1 cellular context compared by ENCODE assay signal in the genomic region with DNA sequence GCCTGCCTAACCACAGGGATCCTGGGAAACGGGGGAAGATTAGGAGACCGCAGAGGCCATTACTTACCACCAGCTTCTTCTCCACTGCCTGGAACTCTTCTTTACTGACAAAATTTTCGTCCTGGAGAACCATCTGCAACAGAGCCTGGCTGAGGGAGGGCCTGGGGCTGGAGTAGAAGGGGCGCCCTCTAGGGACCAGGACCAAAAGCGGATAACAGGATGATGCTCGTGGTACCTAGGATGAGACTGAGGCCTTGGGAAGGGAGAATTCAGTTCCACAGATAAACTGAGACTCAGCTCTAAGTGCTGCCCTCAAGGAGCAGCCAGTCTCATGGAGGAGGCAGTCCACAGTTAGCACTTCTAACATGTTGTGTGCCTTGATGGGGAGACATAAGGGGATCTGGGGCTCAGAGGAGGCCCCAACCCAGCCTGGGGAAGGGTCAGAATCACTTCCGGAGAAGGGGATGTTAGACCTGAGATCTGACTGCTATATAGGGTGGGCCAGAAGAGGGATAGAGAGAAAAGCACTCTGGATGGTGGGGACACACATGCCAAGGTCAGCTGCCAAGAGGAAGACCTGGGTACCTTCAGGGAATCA.
TF ChIP-seq lines count a peak whose summit lies in the region.

No MANE protein-coding gene starts in this region.

TF ChIP-seq in K562, 482 proteins besides CTCF, POLR2A, EP300 and RAD21:
- TF ChIP-seq ZNF316 (IDR thresholded peaks at IDR 0.05) (peak; percentile 44; the same call in 1 of the 2 replicates), HDAC2 (IDR thresholded peaks at IDR 0.05) (0 out of 2 replicates have a peak, but pooled peaks have one; percentile 32), PTRF (tag; IDR thresholded peaks at IDR 0.05) (no peak), HDAC8 (tag; IDR thresholded peaks at IDR 0.05) (no peak), CTBP1 (IDR thresholded peaks at IDR 0.05; ENCODE audit: borderline replicate concordance) (peak; percentile 64; the same call in 1 of the 2 replicates), SMC3 (conservative IDR thresholded peaks at IDR 0.05; ENCODE audit: insufficient read depth, low read depth, low read length) (0 out of 2 replicates have a peak, but pooled peaks have one; percentile 34), TAF7 (tag; IDR thresholded peaks at IDR 0.05) (no peak), SMARCA5 (IDR thresholded peaks at IDR 0.05) (no peak), RCOR1 (IDR thresholded peaks at IDR 0.05; ENCODE audit: borderline replicate concordance in 1 of 2, low read depth in 2 of 2, low read length in 2 of 2) (peak in 1 of 2 experiments; percentile 93; a peak in 2 of 4 replicates), ARID1B (IDR thresholded peaks at IDR 0.05) (no peak), KDM1A (IDR thresholded peaks at IDR 0.05) (peak; percentile 7 to 49; a peak in 1 of 4 replicates)
- TF ChIP-seq, protein P1, sequence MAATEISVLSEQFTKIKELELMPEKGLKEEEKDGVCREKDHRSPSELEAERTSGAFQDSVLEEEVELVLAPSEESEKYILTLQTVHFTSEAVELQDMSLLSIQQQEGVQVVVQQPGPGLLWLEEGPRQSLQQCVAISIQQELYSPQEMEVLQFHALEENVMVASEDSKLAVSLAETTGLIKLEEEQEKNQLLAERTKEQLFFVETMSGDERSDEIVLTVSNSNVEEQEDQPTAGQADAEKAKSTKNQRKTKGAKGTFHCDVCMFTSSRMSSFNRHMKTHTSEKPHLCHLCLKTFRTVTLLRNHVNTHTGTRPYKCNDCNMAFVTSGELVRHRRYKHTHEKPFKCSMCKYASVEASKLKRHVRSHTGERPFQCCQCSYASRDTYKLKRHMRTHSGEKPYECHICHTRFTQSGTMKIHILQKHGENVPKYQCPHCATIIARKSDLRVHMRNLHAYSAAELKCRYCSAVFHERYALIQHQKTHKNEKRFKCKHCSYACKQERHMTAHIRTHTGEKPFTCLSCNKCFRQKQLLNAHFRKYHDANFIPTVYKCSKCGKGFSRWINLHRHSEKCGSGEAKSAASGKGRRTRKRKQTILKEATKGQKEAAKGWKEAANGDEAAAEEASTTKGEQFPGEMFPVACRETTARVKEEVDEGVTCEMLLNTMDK (IDR thresholded peaks at IDR 0.05; ENCODE audit: borderline replicate concordance, insufficient read depth, low read depth, low read length, poor library complexity, severe bottlenecking), result peak; percentile 77
- TF ChIP-seq, protein P2, sequence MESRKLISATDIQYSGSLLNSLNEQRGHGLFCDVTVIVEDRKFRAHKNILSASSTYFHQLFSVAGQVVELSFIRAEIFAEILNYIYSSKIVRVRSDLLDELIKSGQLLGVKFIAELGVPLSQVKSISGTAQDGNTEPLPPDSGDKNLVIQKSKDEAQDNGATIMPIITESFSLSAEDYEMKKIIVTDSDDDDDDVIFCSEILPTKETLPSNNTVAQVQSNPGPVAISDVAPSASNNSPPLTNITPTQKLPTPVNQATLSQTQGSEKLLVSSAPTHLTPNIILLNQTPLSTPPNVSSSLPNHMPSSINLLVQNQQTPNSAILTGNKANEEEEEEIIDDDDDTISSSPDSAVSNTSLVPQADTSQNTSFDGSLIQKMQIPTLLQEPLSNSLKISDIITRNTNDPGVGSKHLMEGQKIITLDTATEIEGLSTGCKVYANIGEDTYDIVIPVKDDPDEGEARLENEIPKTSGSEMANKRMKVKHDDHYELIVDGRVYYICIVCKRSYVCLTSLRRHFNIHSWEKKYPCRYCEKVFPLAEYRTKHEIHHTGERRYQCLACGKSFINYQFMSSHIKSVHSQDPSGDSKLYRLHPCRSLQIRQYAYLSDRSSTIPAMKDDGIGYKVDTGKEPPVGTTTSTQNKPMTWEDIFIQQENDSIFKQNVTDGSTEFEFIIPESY (CRISPR knock-in tag; IDR thresholded peaks at IDR 0.05), result peak; percentile 20; the same call in 1 of the 2 replicates
- TF ChIP-seq, protein P3, sequence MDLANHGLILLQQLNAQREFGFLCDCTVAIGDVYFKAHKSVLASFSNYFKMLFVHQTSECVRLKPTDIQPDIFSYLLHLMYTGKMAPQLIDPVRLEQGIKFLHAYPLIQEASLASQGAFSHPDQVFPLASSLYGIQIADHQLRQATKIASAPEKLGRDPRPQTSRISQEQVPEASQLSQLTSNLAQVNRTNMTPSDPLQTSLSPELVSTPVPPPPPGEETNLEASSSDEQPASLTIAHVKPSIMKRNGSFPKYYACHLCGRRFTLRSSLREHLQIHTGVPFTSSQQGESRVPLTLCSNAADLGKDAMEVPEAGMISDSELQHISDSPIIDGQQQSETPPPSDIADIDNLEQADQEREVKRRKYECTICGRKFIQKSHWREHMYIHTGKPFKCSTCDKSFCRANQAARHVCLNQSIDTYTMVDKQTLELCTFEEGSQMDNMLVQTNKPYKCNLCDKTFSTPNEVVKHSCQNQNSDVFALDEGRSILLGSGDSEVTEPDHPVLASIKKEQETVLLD (IDR thresholded peaks at IDR 0.05), result no peak
- TF ChIP-seq, protein P4, sequence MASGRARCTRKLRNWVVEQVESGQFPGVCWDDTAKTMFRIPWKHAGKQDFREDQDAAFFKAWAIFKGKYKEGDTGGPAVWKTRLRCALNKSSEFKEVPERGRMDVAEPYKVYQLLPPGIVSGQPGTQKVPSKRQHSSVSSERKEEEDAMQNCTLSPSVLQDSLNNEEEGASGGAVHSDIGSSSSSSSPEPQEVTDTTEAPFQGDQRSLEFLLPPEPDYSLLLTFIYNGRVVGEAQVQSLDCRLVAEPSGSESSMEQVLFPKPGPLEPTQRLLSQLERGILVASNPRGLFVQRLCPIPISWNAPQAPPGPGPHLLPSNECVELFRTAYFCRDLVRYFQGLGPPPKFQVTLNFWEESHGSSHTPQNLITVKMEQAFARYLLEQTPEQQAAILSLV (tag; IDR thresholded peaks at IDR 0.05), result no peak
- TF ChIP-seq, protein P5, sequence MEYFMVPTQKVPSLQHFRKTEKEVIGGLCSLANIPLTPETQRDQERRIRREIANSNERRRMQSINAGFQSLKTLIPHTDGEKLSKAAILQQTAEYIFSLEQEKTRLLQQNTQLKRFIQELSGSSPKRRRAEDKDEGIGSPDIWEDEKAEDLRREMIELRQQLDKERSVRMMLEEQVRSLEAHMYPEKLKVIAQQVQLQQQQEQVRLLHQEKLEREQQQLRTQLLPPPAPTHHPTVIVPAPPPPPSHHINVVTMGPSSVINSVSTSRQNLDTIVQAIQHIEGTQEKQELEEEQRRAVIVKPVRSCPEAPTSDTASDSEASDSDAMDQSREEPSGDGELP (CRISPR knock-in tag; IDR thresholded peaks at IDR 0.05; ENCODE audit: borderline replicate concordance), result peak; percentile 17; the same call in 1 of the 2 replicates
